ENCODE assay signal across 1 cellular context in the genomic region with DNA sequence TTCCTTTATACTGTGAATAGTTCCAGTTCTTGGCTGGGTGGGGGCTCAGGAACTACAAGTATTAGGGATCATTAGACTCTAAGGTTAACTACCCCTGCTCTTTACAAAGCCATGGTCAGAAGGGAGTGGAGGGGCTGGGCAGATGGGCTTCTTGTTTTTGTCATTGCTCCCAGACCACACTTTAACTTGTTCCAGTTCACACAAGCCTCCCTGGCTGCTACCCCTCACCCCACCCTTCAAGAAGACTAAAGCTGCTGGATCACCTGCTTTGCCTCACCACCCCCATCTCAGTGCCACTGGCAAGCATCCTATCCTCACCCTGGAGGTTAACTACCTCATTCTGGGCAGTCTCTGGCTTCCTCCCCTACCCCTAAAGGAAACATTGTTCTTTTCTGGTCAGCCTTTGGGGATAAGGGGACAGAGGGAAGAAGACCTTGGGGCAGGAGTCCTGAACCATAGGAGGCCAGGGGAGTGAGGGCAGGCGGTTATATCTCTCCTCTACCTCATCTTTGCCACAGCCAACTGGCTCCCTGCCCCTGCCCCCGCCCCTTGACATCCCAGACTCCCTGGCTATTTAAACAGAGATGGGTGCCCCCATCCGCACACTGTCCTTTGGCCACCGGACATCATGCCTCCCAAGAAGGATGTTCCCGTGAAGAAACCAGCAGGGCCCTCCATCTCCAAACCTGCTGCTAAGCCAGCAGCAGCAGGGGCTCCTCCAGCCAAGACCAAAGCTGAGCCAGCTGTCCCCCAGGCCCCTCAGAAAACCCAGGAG.
TF ChIP-seq lines count a peak whose summit lies in the region.

No MANE protein-coding gene starts in this region.

TF ChIP-seq in HCT116, 20 proteins besides CTCF, POLR2A, EP300 and RAD21 (continued from another document):
- TF ChIP-seq, protein P1, sequence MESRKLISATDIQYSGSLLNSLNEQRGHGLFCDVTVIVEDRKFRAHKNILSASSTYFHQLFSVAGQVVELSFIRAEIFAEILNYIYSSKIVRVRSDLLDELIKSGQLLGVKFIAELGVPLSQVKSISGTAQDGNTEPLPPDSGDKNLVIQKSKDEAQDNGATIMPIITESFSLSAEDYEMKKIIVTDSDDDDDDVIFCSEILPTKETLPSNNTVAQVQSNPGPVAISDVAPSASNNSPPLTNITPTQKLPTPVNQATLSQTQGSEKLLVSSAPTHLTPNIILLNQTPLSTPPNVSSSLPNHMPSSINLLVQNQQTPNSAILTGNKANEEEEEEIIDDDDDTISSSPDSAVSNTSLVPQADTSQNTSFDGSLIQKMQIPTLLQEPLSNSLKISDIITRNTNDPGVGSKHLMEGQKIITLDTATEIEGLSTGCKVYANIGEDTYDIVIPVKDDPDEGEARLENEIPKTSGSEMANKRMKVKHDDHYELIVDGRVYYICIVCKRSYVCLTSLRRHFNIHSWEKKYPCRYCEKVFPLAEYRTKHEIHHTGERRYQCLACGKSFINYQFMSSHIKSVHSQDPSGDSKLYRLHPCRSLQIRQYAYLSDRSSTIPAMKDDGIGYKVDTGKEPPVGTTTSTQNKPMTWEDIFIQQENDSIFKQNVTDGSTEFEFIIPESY (IDR thresholded peaks at IDR 0.05; ENCODE audit: extremely low read depth, insufficient replicate concordance, low read length), result no peak
- TF ChIP-seq, protein P2, sequence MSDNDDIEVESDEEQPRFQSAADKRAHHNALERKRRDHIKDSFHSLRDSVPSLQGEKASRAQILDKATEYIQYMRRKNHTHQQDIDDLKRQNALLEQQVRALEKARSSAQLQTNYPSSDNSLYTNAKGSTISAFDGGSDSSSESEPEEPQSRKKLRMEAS (IDR thresholded peaks at IDR 0.05), result no peak
- no peak for TF ChIP-seq EZH2phosphoT487 (IDR thresholded peaks at IDR 0.05; ENCODE audit: borderline replicate concordance)
TF ChIP-seq in HCT116: peak in this region for 0.
